Comparison of ENCODE assay signal across 7 cellular contexts in the genomic region with DNA sequence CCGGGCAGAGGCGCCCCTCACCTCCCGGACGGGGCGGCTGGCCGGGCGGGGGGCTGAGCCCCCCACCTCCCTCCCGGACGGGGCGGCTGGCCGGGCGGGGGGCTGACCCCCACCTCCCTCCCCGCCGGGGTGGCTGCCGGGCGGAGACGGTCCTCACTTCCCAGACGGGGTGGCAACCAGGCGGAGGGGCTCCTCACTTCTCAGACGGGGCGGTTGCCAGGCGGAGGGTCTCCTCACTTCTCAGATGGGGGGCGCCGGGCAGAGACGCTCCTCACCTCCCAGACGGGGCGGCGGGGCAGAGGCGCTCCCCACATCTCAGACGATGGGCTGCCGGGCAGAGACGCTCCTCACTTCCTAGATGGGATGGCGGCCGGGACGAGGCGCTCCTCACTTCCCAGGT. TPM values are rescaled to one million over a fixed set of nuclear protein-coding genes. Genes with fewer than 3 reads are reported as not detected.
DNase-seq lines count a peak whose midpoint lies in the region; FAIRE-seq and TF ChIP-seq lines count a peak whose summit lies in the region.
"Not testable (repeated sequence)": the region's sequence is repeated elsewhere in the genome, so short reads cannot be mapped to it uniquely, and the experiment has no call there.
"Had no signal": no experiment of that assay in that cellular context is flagged by ENCODE, and none has a peak within 500 bp of the region (broad histone marks: within the 10 kb centered on the region; RNA-seq: fewer than 3 reads in every experiment).

No MANE protein-coding gene starts in this region.

- FAIRE-seq in kidney (lab: Jason Lieb, UNC), result not testable (repeated sequence)

- H3K27me3 Mint-ChIP-seq in glutamatergic neuron (ENCODE audit: unreplicated experiment), result not testable (repeated sequence)

- H3K4me3 ChIP-seq in kidney (ENCODE audit: low read length in 2 of 2), result not testable (repeated sequence)

- H3K9ac ChIP-seq in kidney (ENCODE audit: low read length in 2 of 2), result not testable (repeated sequence)

- DNase-seq in glutamatergic neuron, result peak; percentile 18
- peak; percentile 67 for DNase-seq in kidney

- H3K36me3 Mint-ChIP-seq in glutamatergic neuron (ENCODE audit: unreplicated experiment), result not testable (repeated sequence)

- intact Hi-C loops in kidney (cut with DNase I), result loop anchor here (10.0 kb wide), 1 partner anchor 81 kb away; no protein-coding TSS in a partner anchor

- not testable (repeated sequence) for H3K4me1 Mint-ChIP-seq in glutamatergic neuron (ENCODE audit: low read depth, unreplicated experiment)

- H3K4me3 Mint-ChIP-seq in glutamatergic neuron (ENCODE audit: unreplicated experiment), result not testable (repeated sequence)

- not testable (repeated sequence) for H3K27ac Mint-ChIP-seq in glutamatergic neuron (ENCODE audit: unreplicated experiment)

- not testable (repeated sequence) for TF ChIP-seq CTCF in glutamatergic neuron (IDR thresholded peaks at IDR 0.05; ENCODE audit: partially characterized antibody, unreplicated experiment); kidney (IDR thresholded peaks at IDR 0.05; ENCODE audit: borderline replicate concordance, extremely low read depth, insufficient read depth)

- H3K9me3 Mint-ChIP-seq in glutamatergic neuron (ENCODE audit: unreplicated experiment), result not testable (repeated sequence)

- not testable (repeated sequence) for H3K27ac ChIP-seq in kidney (ENCODE audit: low read depth in 2 of 2, low read length in 2 of 2)

- H3K9me3 ChIP-seq in kidney (ENCODE audit: control insufficient read depth in 1 of 2, low read length in 2 of 2), result not testable (repeated sequence)

- not testable (repeated sequence) for H3K4me1 ChIP-seq in kidney (ENCODE audit: control insufficient read depth in 1 of 2, insufficient read depth in 1 of 2, low read depth in 1 of 2, low read length in 2 of 2)

- not testable (repeated sequence) for H3K36me3 ChIP-seq in kidney (ENCODE audit: control insufficient read depth in 1 of 2, insufficient read depth in 2 of 2, low read length in 2 of 2)

RNA-seq across cellular contexts. Expression of a gene that starts 16.2 kb away (rescaled TPM):
- total RNA-seq in glutamatergic neuron (ENCODE audit: unreplicated experiment) (6.7 TPM), kidney (13.8 TPM)
- polyA plus RNA-seq in kidney (ENCODE audit: insufficient read depth, low read depth, low replicate concordance), result 15.5 TPM

RNA-seq across cellular contexts. Expression of a gene that starts 22.6 kb away (rescaled TPM):
- 52.6 TPM for total RNA-seq in glutamatergic neuron (ENCODE audit: unreplicated experiment)
- total RNA-seq in kidney, result 15.6 TPM
- 6.7 TPM for polyA plus RNA-seq in kidney (ENCODE audit: insufficient read depth, low read depth, low replicate concordance)

RNA-seq across cellular contexts. Expression of a gene that starts 59.0 kb away (rescaled TPM):
- total RNA-seq in glutamatergic neuron (ENCODE audit: unreplicated experiment) (0.42 TPM), kidney (44.7 TPM)
- polyA plus RNA-seq in kidney (ENCODE audit: insufficient read depth, low read depth, low replicate concordance), result 2.9 TPM
- total RNA-seq: A673 had no signal
- polyA plus RNA-seq: CD14-positive monocyte; CD4-positive, alpha-beta memory T cell; CD4-positive, CD25-positive, alpha-beta regulatory T cell; CD8-positive, alpha-beta memory T cell had no signal

Comparison
In these comparisons a context has a peak if more than half of its experiments do, and no peak if none do; other contexts are left out.
1. RNA of a gene that starts 59.0 kb away (total RNA-seq): 44.7 TPM in kidney (single experiment); 0.42 TPM in glutamatergic neuron (single experiment); every median in the first group is over 10 times any median in the second.